ENCODE assay signal across 19 cellular contexts in the genomic region with DNA sequence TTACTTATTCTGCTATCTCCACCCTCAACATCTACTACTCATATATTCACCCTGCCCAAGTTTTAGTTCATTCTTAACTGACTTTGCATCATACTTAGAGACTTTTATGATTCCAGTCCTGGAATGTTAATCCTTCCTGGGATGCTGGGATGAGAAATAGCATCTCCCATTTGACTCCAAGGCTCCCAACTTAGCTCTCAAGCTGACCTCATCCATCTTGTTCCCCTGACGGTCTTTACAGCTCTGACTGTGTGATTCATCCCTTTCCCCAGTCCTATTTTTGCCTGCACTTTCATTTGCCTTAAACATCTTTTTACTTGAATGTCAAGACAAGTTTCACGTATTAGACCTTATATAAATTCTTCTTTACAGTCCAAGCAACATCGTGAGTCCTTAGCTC.
DNase-seq lines count a peak whose midpoint lies in the region; FAIRE-seq and TF ChIP-seq lines count a peak whose summit lies in the region.
"Had no signal": no experiment of that assay in that cellular context is flagged by ENCODE, and none has a peak within 500 bp of the region (broad histone marks: within the 10 kb centered on the region; RNA-seq: fewer than 3 reads in every experiment).

No MANE protein-coding gene starts in this region.

- H3K4me2 ChIP-seq in MM.1S (ENCODE audit: low read depth, low read length), result no peak overlapping the region
- H3K4me2 ChIP-seq: A549 had no signal

- no peaks in the 10 kb centered on the region for H3K9me2 ChIP-seq in MM.1S (replicated peaks; ENCODE audit: insufficient read depth, low read length)

- H3K36me3 ChIP-seq in MM.1S (replicated peaks; ENCODE audit: insufficient read depth, low read length) (no peaks in the 10 kb centered on the region), Peyer's patch (no peaks in the 10 kb centered on the region)

- no peak overlapping the region for H3K27ac ChIP-seq in MM.1S (ENCODE audit: low read length)
- H3K27ac ChIP-seq in Peyer's patch, result no peak overlapping the region
- H3K27ac ChIP-seq: A549, C4-2B, HL-60 had no signal

- no peak for TF ChIP-seq POLR2A in Peyer's patch (IDR thresholded peaks at IDR 0.05)

- TF ChIP-seq CTCF in fibroblast of villous mesenchyme (IDR thresholded peaks at IDR 0.05; ENCODE audit: insufficient read depth, low read depth, low read length), result no peak
- TF ChIP-seq CTCF in retinal pigment epithelial cell (conservative IDR thresholded peaks at IDR 0.05; ENCODE audit: low read depth, low read length), result no peak
- TF ChIP-seq CTCF in MM.1S (IDR thresholded peaks at IDR 0.05; ENCODE audit: low read length), result no peak
- no peak for TF ChIP-seq CTCF in Peyer's patch (IDR thresholded peaks at IDR 0.05)

- H3F3A ChIP-seq in MM.1S (ENCODE audit: insufficient read depth, low read length), result no peaks in the 10 kb centered on the region

- H2AFZ ChIP-seq in MM.1S (ENCODE audit: low read length), result no peak overlapping the region

- no peak for FAIRE-seq in HTR-8/SVneo (lab: Jason Lieb, UNC)
- no peak for FAIRE-seq in urothelium cell line (lab: Jason Lieb, UNC)
- FAIRE-seq: A549 had no signal

- no peak overlapping the region for H3K9ac ChIP-seq in MM.1S (ENCODE audit: low read length)

- no peaks in the 10 kb centered on the region for H3K9me3 ChIP-seq in MM.1S (replicated peaks; ENCODE audit: insufficient read depth, low read length)
- no peaks in the 10 kb centered on the region for H3K9me3 ChIP-seq in Peyer's patch
- H3K9me3 ChIP-seq: A549 had no signal

- H3K4me1 ChIP-seq in MM.1S (ENCODE audit: low read length), result peaks cover 6% of the 10 kb centered on the region
- no peaks in the 10 kb centered on the region for H3K4me1 ChIP-seq in Peyer's patch
- H3K4me1 ChIP-seq: A549 had no signal

- no peaks in the 10 kb centered on the region for H3K27me3 ChIP-seq in MM.1S (replicated peaks; ENCODE audit: insufficient read depth, low read length)
- no peaks in the 10 kb centered on the region for H3K27me3 ChIP-seq in Peyer's patch

- no peaks in the 10 kb centered on the region for H3K79me2 ChIP-seq in MM.1S (ENCODE audit: low read length)

- H4K20me1 ChIP-seq in MM.1S (ENCODE audit: insufficient read depth, low read length), result no peaks in the 10 kb centered on the region

- H3K4me3 ChIP-seq in fibroblast of villous mesenchyme (ENCODE audit: low read depth, low read length), result no peak overlapping the region
- no peak overlapping the region for H3K4me3 ChIP-seq in retinal pigment epithelial cell (ENCODE audit: low read length)
- no peak overlapping the region for H3K4me3 ChIP-seq in MM.1S (ENCODE audit: low read length)
- no peak overlapping the region for H3K4me3 ChIP-seq in Peyer's patch
- H3K4me3 ChIP-seq: A549 had no signal

- DNase-seq in EH (ENCODE audit: low read depth), result peak; percentile 70
- DNase-seq in NCI-H226, result peak; percentile 15
- DNase-seq in fibroblast of villous mesenchyme (ENCODE audit: low read depth), result peak; percentile 47
- peak; percentile 27 for DNase-seq in retinal pigment epithelial cell (ENCODE audit: low read depth)
- no peak for DNase-seq in HTR-8/SVneo (ENCODE audit: insufficient read length, low spot score)
- no peak for DNase-seq in MM.1S
- DNase-seq in Peyer's patch, result no peak
- no peak for DNase-seq in urothelium cell line (ENCODE audit: low spot score)
- DNase-seq: H9, KBM-7, NCI-H1048, NCI-H146, NCI-H2081, NCI-H510A treated with DMSO at 0.1 percent for 48 hours, NCI-H82, PC-3 had no signal

Comparison
In these comparisons a context has a peak if more than half of its experiments do, and no peak if none do; other contexts are left out.
1. DNase-seq: peak in EH (single experiment), NCI-H226 (single experiment), fibroblast of villous mesenchyme (single experiment) and retinal pigment epithelial cell (single experiment); none in HTR-8/SVneo (single experiment), MM.1S (single experiment), Peyer's patch (0 of 3) and urothelium cell line (single experiment).